Comparison of ENCODE assay signal across 8 cellular contexts in genomic region chr16:17273142-17273561, GRCh38.
A peak's percentile ranks its signal among the peaks of the same experiment; 100 is the strongest.
DNase-seq lines count a peak whose midpoint lies in the region; ATAC-seq, FAIRE-seq and TF ChIP-seq lines count a peak whose summit lies in the region.

No MANE protein-coding gene starts in this region.

- H3K27ac ChIP-seq in Panc1 (ENCODE audit: low read length) (no peak overlapping the region), small intestine (ENCODE audit: low read depth in 1 of 2, low read length in 1 of 2) (peak overlapping the region in 1 of 2 donors; percentile 71)

- no TSS peak for BruUV-seq in Panc1 (replicated peaks; lab: Mats Ljungman, UMichigan)

- intact Hi-C loops in Panc1 (cut with micrococcal nuclease; ENCODE audit: unreplicated experiment) = loop anchor here (10.0 kb wide), 1 partner anchor 62 kb away; no protein-coding TSS in a partner anchor
- intact Hi-C loops in Right ventricle myocardium superior (cut with DNase I) = no loop called here

- H3K36me3 ChIP-seq in Panc1 (ENCODE audit: control insufficient read depth, insufficient read depth, low read length) = no peaks in the 10 kb centered on the region
- no peaks in the 10 kb centered on the region for H3K36me3 ChIP-seq in small intestine (ENCODE audit: control insufficient read depth in 2 of 2, insufficient read depth in 2 of 2, low read length in 2 of 2)

- FAIRE-seq in small intestine (lab: Jason Lieb, UNC) = no peak

- no peaks in the 10 kb centered on the region for H3K4me1 ChIP-seq in Panc1 (ENCODE audit: control insufficient read depth, insufficient read depth, low read length)
- H3K4me1 ChIP-seq in small intestine (ENCODE audit: control insufficient read depth in 2 of 2, insufficient read depth in 1 of 2, low read depth in 1 of 2, low read length in 1 of 2) = peaks cover 5 to 21% of the 10 kb centered on the region in 2 donors

- H3K9me3 ChIP-seq in Panc1 (ENCODE audit: control insufficient read depth, insufficient read depth, low read depth, low read length) (no peaks in the 10 kb centered on the region), small intestine (ENCODE audit: control insufficient read depth, low read depth) (no peaks in the 10 kb centered on the region)

- ATAC-seq in Panc1 (no peak), HG03139 (IDR thresholded peaks at IDR 0.05; ENCODE audit: unreplicated experiment) (no peak), Right ventricle myocardium superior (ENCODE audit: poor library complexity) (no peak)

- DNase-seq in EH (ENCODE audit: low read depth) (peak; percentile 94), Panc1 (ENCODE audit: low read depth, low spot score) (peak; percentile 46), cardiac fibroblast (ENCODE audit: low read depth in 2 of 2) (peak; percentile 59 to 85), small intestine (peak; percentile 64), HuH-7 (ENCODE audit: low spot score) (no peak), Right ventricle myocardium superior (no peak), putamen (ENCODE audit: low spot score) (no peak)

- POLR2A ChIA-PET in Panc1 (lab: Charles Lee) = interaction anchor here (0.5 kb wide), 1 partner anchor 69 kb away, joined by 12 read pairs; no protein-coding TSS in a partner anchor

- in situ Hi-C loops in Panc1 (cut with HindIII; ENCODE audit: low pct_unique_long_range_greater_than_20kb, low sequenced_read_pairs) = no loop called here

- CTCF ChIA-PET in Panc1 (lab: Charles Lee) = no interaction called here

- peaks cover 2% of the 10 kb centered on the region; the same call in 1 of the 2 replicates for H3K27me3 ChIP-seq in Panc1 (ENCODE audit: control insufficient read depth, insufficient read depth, low read length)
- H3K27me3 ChIP-seq in small intestine (ENCODE audit: control insufficient read depth in 2 of 2, insufficient read depth in 2 of 2, low read length in 2 of 2) = no peaks in the 10 kb centered on the region

- 46 to 54% (median 47%) methylated on average over 4 of the region's 4 CpGs for WGBS in small intestine, 3 donors

- no peak overlapping the region for H3K4me3 ChIP-seq in Panc1 (ENCODE audit: low read depth in 2 of 2, low read length in 2 of 2)
- H3K4me3 ChIP-seq in cardiac fibroblast (replicated peaks in 1 of 2; ENCODE audit: low read depth in 2 of 2, low read length in 2 of 2) = no peak overlapping the region
- no peak overlapping the region for H3K4me3 ChIP-seq in small intestine (ENCODE audit: low read depth in 1 of 2, low read length in 2 of 2)

- no peak for TF ChIP-seq CTCF in Panc1 (IDR thresholded peaks at IDR 0.05)
- no peak for TF ChIP-seq CTCF in cardiac fibroblast (IDR thresholded peaks at IDR 0.05; ENCODE audit: low read depth, low read length)

Comparison
In these comparisons a context has a peak if more than half of its experiments do, and no peak if none do; other contexts are left out.
1. DNase-seq: peak in EH (single experiment), Panc1 (single experiment), cardiac fibroblast (2 of 2) and small intestine (single experiment); none in HuH-7 (single experiment), Right ventricle myocardium superior (single experiment) and putamen (single experiment).